ENCODE assay signal across 12 cellular contexts in genomic region chr11:76233196-76233921, GRCh38. TPM values are rescaled to one million over a fixed set of nuclear protein-coding genes. Genes with fewer than 3 reads are reported as not detected.
DNase-seq lines count a peak whose midpoint lies in the region; ATAC-seq and TF ChIP-seq lines count a peak whose summit lies in the region.
"Had no signal": no experiment of that assay in that cellular context is flagged by ENCODE, and none has a peak within 500 bp of the region (broad histone marks: within the 10 kb centered on the region; RNA-seq: fewer than 3 reads in every experiment).

No MANE protein-coding gene starts in this region.

- H3K4me3 ChIP-seq in subcutaneous abdominal adipose tissue (ENCODE audit: low read depth in 1 of 5, low read length in 5 of 5) (peak overlapping the region in 1 of 5 donors; percentile 89), Peyer's patch (no peak overlapping the region)

- H3K4me1 Mint-ChIP-seq in activated naive CD4-positive, alpha-beta T cell treated with anti-CD3 and anti-CD28 coated beads, Interleukin-2, amount 10 ng/mL, durations not matched to agents 7 days and 5 days: peaks cover 57% of the 10 kb centered on the region
- peaks cover 51% of the 10 kb centered on the region for H3K4me1 Mint-ChIP-seq in activated CD4-positive, alpha-beta memory T cell treated with anti-CD3 and anti-CD28 coated beads, Interleukin-2, amount 10 ng/mL, durations not matched to agents 7 days and 5 days

- H3K9me3 ChIP-seq in subcutaneous abdominal adipose tissue (ENCODE audit: control insufficient read depth in 5 of 5, low read length in 5 of 5) (no peaks in the 10 kb centered on the region), Peyer's patch (no peaks in the 10 kb centered on the region)
- H3K9me3 ChIP-seq: upper lobe of left lung had no signal

- H3K9me3 Mint-ChIP-seq in activated naive CD4-positive, alpha-beta T cell treated with anti-CD3 and anti-CD28 coated beads, Interleukin-2, amount 10 ng/mL, durations not matched to agents 7 days and 5 days: no peaks in the 10 kb centered on the region
- H3K9me3 Mint-ChIP-seq in activated CD4-positive, alpha-beta memory T cell treated with anti-CD3 and anti-CD28 coated beads, Interleukin-2, amount 10 ng/mL, durations not matched to agents 7 days and 5 days: no peaks in the 10 kb centered on the region

- no peaks in the 10 kb centered on the region for H3K36me3 ChIP-seq in subcutaneous abdominal adipose tissue (ENCODE audit: control insufficient read depth in 5 of 5, insufficient read depth in 5 of 5, low read length in 5 of 5)
- no peaks in the 10 kb centered on the region for H3K36me3 ChIP-seq in Peyer's patch
- H3K36me3 ChIP-seq: upper lobe of left lung had no signal

- peak overlapping the region; percentile 51 for H3K4me3 Mint-ChIP-seq in activated naive CD4-positive, alpha-beta T cell treated with anti-CD3 and anti-CD28 coated beads, Interleukin-2, amount 10 ng/mL, durations not matched to agents 7 days and 5 days
- H3K4me3 Mint-ChIP-seq in activated CD4-positive, alpha-beta memory T cell treated with anti-CD3 and anti-CD28 coated beads, Interleukin-2, amount 10 ng/mL, durations not matched to agents 7 days and 5 days: peak overlapping the region; percentile 38

- ATAC-seq in left ventricle myocardium superior: no peak
- ATAC-seq in GM21360 (IDR thresholded peaks at IDR 0.05; ENCODE audit: unreplicated experiment): no peak

- TF ChIP-seq CTCF in Peyer's patch (IDR thresholded peaks at IDR 0.05): no peak

- peak overlapping the region; percentile 33 for H3K27ac Mint-ChIP-seq in activated naive CD4-positive, alpha-beta T cell treated with anti-CD3 and anti-CD28 coated beads, Interleukin-2, amount 10 ng/mL, durations not matched to agents 7 days and 5 days
- peak overlapping the region; percentile 3 for H3K27ac Mint-ChIP-seq in activated CD4-positive, alpha-beta memory T cell treated with anti-CD3 and anti-CD28 coated beads, Interleukin-2, amount 10 ng/mL, durations not matched to agents 7 days and 5 days

- H3K9ac ChIP-seq in subcutaneous abdominal adipose tissue (ENCODE audit: low read length in 5 of 5): no peak overlapping the region

- no peaks in the 10 kb centered on the region for H3K27me3 ChIP-seq in subcutaneous abdominal adipose tissue (ENCODE audit: control insufficient read depth in 5 of 5, insufficient read depth in 4 of 5, low read length in 5 of 5)
- H3K27me3 ChIP-seq in Peyer's patch: no peaks in the 10 kb centered on the region
- H3K27me3 ChIP-seq: upper lobe of left lung had no signal

- H3K27ac ChIP-seq in subcutaneous abdominal adipose tissue (ENCODE audit: low read depth, low read length) (peak overlapping the region; percentile 88), Peyer's patch (peak overlapping the region in 2 of 4 donors; percentile 80 to 92)
- H3K27ac ChIP-seq: epithelial cell of prostate had no signal

- TF ChIP-seq POLR2A in Peyer's patch (IDR thresholded peaks at IDR 0.05): no peak

- peaks cover 7% of the 10 kb centered on the region for H3K36me3 Mint-ChIP-seq in activated naive CD4-positive, alpha-beta T cell treated with anti-CD3 and anti-CD28 coated beads, Interleukin-2, amount 10 ng/mL, durations not matched to agents 7 days and 5 days
- H3K36me3 Mint-ChIP-seq in activated CD4-positive, alpha-beta memory T cell treated with anti-CD3 and anti-CD28 coated beads, Interleukin-2, amount 10 ng/mL, durations not matched to agents 7 days and 5 days (ENCODE audit: low read depth): peaks cover 5% of the 10 kb centered on the region

- intact Hi-C loops in left ventricle myocardium superior (cut with micrococcal nuclease): no loop called here

- peaks cover 80% of the 10 kb centered on the region for H3K27me3 Mint-ChIP-seq in activated naive CD4-positive, alpha-beta T cell treated with anti-CD3 and anti-CD28 coated beads, Interleukin-2, amount 10 ng/mL, durations not matched to agents 7 days and 5 days
- peaks cover 39% of the 10 kb centered on the region for H3K27me3 Mint-ChIP-seq in activated CD4-positive, alpha-beta memory T cell treated with anti-CD3 and anti-CD28 coated beads, Interleukin-2, amount 10 ng/mL, durations not matched to agents 7 days and 5 days

- POLR2A ChIA-PET in activated CD4-positive, alpha-beta memory T cell treated with anti-CD3 and anti-CD28 coated beads, Interleukin-2, amount 10 ng/mL, durations not matched to agents 7 days and 5 days (lab: Charles Lee): interaction anchor here (1.3 to 3.0 kb wide), 3 partner anchors 9 to 89 kb away, joined by 5 to 24 read pairs (median 12); no protein-coding TSS in a partner anchor

- peaks cover 4 to 44% (median 33%) of the 10 kb centered on the region in 5 donors for H3K4me1 ChIP-seq in subcutaneous abdominal adipose tissue (ENCODE audit: control insufficient read depth in 5 of 5, insufficient read depth in 5 of 5, low read length in 5 of 5)
- peaks cover 0 to 30% (median 6%) of the 10 kb centered on the region in 4 donors for H3K4me1 ChIP-seq in Peyer's patch

- DNase-seq in activated naive CD4-positive, alpha-beta T cell treated with anti-CD3 and anti-CD28 coated beads, Interleukin-2, amount 10 ng/mL, durations not matched to agents 7 days and 5 days: no peak
- DNase-seq in activated naive CD4-positive, alpha-beta T cell treated with Interleukin-2 at 50 U/mL for 16 hours: no peak
- no peak for DNase-seq in activated CD4-positive, alpha-beta memory T cell treated with anti-CD3 and anti-CD28 coated beads, Interleukin-2, amount 10 ng/mL, durations not matched to agents 7 days and 5 days
- DNase-seq in left ventricle myocardium superior: peak; percentile 14
- no peak for DNase-seq in Peyer's patch
- DNase-seq in NAMALWA (ENCODE audit: low spot score): no peak
- DNase-seq: NCI-H1436 treated with DMSO at 0.1 percent for 48 hours, occipital lobe had no signal

- CTCF ChIA-PET in activated naive CD4-positive, alpha-beta T cell treated with anti-CD3 and anti-CD28 coated beads, Interleukin-2, amount 10 ng/mL, durations not matched to agents 7 days and 5 days (lab: Charles Lee): interaction anchor here (0.8 to 11.0 kb wide), 3 partner anchors 9 to 24 kb away, joined by 3 to 106 read pairs (median 5); partner anchors contain the start of gene WNT11
- CTCF ChIA-PET in activated CD4-positive, alpha-beta memory T cell treated with anti-CD3 and anti-CD28 coated beads, Interleukin-2, amount 10 ng/mL, durations not matched to agents 7 days and 5 days (lab: Charles Lee): interaction anchor here (5.3 kb wide), 1 partner anchor 25 kb away, joined by 66 read pairs; no protein-coding TSS in a partner anchor

RNA-seq across cellular contexts. Expression of gene WNT11, which starts 27.1 kb away (rescaled TPM):
- under 1 TPM in 1 of 2 experiments, not detected in 1; 0.20 TPM for total RNA-seq in activated CD4-positive, alpha-beta memory T cell treated with anti-CD3 and anti-CD28 coated beads, Interleukin-2, amount 10 ng/mL, durations not matched to agents 7 days and 5 days
- total RNA-seq in left ventricle myocardium superior: 15.2 TPM
- 1 to 10 TPM; 6.6 to 7.5 (median 6.9) TPM for total RNA-seq in Peyer's patch

Comparison
In these comparisons a context has a peak if more than half of its experiments do, and no peak if none do; other contexts are left out.
1. RNA of gene WNT11, which starts 27.1 kb away (total RNA-seq): 15.2 TPM in left ventricle myocardium superior (single experiment) and 6.6 to 7.5 TPM in Peyer's patch; 0.20 TPM in activated CD4-positive, alpha-beta memory T cell treated with anti-CD3 and anti-CD28 coated beads, Interleukin-2, amount 10 ng/mL, durations not matched to agents 7 days and 5 days; every median in the first group is over 4 times any median in the second.